ENCODE assay signal across 8 cellular contexts in genomic region chr17:72985882-72986720, GRCh38.
DNase-seq lines count a peak whose midpoint lies in the region; ATAC-seq and TF ChIP-seq lines count a peak whose summit lies in the region.

No MANE protein-coding gene starts in this region.

- CTCF ChIA-PET in HEK293 (lab: Yijun Ruan, JAX), result interaction anchor here (0.5 to 3.5 kb wide), 51 partner anchors 9 to 908 kb away, joined by 3 to 42 read pairs (median 4); partner anchors contain the start of gene SSTR2

- H3K27me3 Mint-ChIP-seq in T-helper 17 cell, result no peaks in the 10 kb centered on the region

- in situ Hi-C loops in astrocyte of the cerebellum (cut with HindIII; ENCODE audit: low sequenced_read_pairs), result loop anchor here (10.0 kb wide), 2 partner anchors 79 to 261 kb away; no protein-coding TSS in a partner anchor

- no peaks in the 10 kb centered on the region for H3K36me3 ChIP-seq in HEK293 (ENCODE audit: control insufficient read depth in 2 of 2, insufficient read depth in 1 of 2, low read length in 2 of 2)
- H3K36me3 ChIP-seq in smooth muscle cell (ENCODE audit: low read depth), result no peaks in the 10 kb centered on the region

- POLR2A ChIA-PET in HEK293 (lab: Yijun Ruan, JAX), result interaction anchor here (0.6 to 1.3 kb wide), 7 partner anchors 9 to 325 kb away, joined by 3 to 7 read pairs (median 3); a partner anchor contains a TSS

- TF ChIP-seq CTCF in HEK293 (tag by site-specific recombination; IDR thresholded peaks at IDR 0.05) (no peak), NB4 (IDR thresholded peaks at IDR 0.05; ENCODE audit: low read depth, low read length) (peak; percentile 79), astrocyte of the cerebellum (IDR thresholded peaks at IDR 0.05; ENCODE audit: low read depth, low read length, missing control alignments) (peak; percentile 89), smooth muscle cell (IDR thresholded peaks at IDR 0.05; ENCODE audit: borderline replicate concordance, insufficient read depth, poor library complexity, severe bottlenecking) (peak; percentile 76)

- H3K27ac Mint-ChIP-seq in T-helper 17 cell, result no peak overlapping the region

- no peak for TF ChIP-seq POLR2A in NB4 (IDR thresholded peaks at IDR 0.05; ENCODE audit: extremely low read depth, insufficient read length)

- peaks cover 6% of the 10 kb centered on the region; the same call in 1 of the 2 replicates for H3K4me1 ChIP-seq in HEK293 (ENCODE audit: control insufficient read depth, insufficient read depth, low read length)
- H3K4me1 ChIP-seq in smooth muscle cell (ENCODE audit: low read depth), result no peaks in the 10 kb centered on the region

- peaks cover 7% of the 10 kb centered on the region for H3K4me1 Mint-ChIP-seq in T-helper 17 cell

- H4K20me1 ChIP-seq in smooth muscle cell (ENCODE audit: low read depth), result no peaks in the 10 kb centered on the region

- H3K27ac ChIP-seq in HEK293 (ENCODE audit: extremely low read depth, low read depth, low read length) (no peak overlapping the region), smooth muscle cell (ENCODE audit: low read depth) (no peak overlapping the region)

- 43% methylated on average over 11 of the region's 11 CpGs for WGBS in smooth muscle cell (ENCODE audit: low lambda C conversion rate)

- no peaks in the 10 kb centered on the region for H3K36me3 Mint-ChIP-seq in T-helper 17 cell (ENCODE audit: low read depth)

- peak overlapping the region; percentile 31 for H3K4me3 Mint-ChIP-seq in T-helper 17 cell

- DNase-seq in GM04504 (ENCODE audit: low read depth) (peak; percentile 58), NB4 (ENCODE audit: low read depth) (peak; percentile 87), T-helper 17 cell (peak in 1 of 3 donors; percentile 27), astrocyte of the cerebellum (ENCODE audit: low read depth) (peak; percentile 67), hypothalamus (lab: John Stamatoyannopoulos, UW) (peak in 41 of 51 donors; percentile 9 to 85 (median 49)), smooth muscle cell (lab: John Stamatoyannopoulos, UW; ENCODE audit: unreplicated experiment) (no peak), DMS79 treated with DMSO at 0.1 percent for 48 hours (lab: John Stamatoyannopoulos, UW) (no peak)

- no peaks in the 10 kb centered on the region for H3K27me3 ChIP-seq in smooth muscle cell (ENCODE audit: low read depth)

- no peak overlapping the region for H3K4me3 ChIP-seq in HEK293 (ENCODE audit: low read depth, low read length)
- no peak overlapping the region for H3K4me3 ChIP-seq in NB4 (ENCODE audit: low read depth, low read length)
- no peak overlapping the region for H3K4me3 ChIP-seq in astrocyte of the cerebellum (ENCODE audit: low read depth, low read length)
- no peak overlapping the region for H3K4me3 ChIP-seq in smooth muscle cell

- H3F3A ChIP-seq in smooth muscle cell (ENCODE audit: low read depth), result no peaks in the 10 kb centered on the region

- H3K79me2 ChIP-seq in smooth muscle cell (ENCODE audit: low read depth), result no peaks in the 10 kb centered on the region

- no peak overlapping the region for H2AFZ ChIP-seq in smooth muscle cell (ENCODE audit: low read depth)

- no peak overlapping the region for H3K9ac ChIP-seq in smooth muscle cell (ENCODE audit: low read depth)

- peak; percentile 60 for ATAC-seq in T-helper 17 cell

- H3K9me3 ChIP-seq in HEK293 (ENCODE audit: control insufficient read depth, insufficient read depth, low read depth, low read length) (no peaks in the 10 kb centered on the region), T-helper 17 cell (ENCODE audit: control insufficient read depth, low read length, poor library complexity, severe bottlenecking) (no peaks in the 10 kb centered on the region), smooth muscle cell (replicated peaks; ENCODE audit: low read depth) (no peaks in the 10 kb centered on the region)

- H3K4me2 ChIP-seq in smooth muscle cell, result no peak overlapping the region

TF ChIP-seq in HEK293, 187 proteins besides CTCF, POLR2A, EP300 and RAD21:
- TF ChIP-seq ZNF776 (tag by site-specific recombination; IDR thresholded peaks at IDR 0.05; ENCODE audit: borderline replicate concordance) (no peak), ZNF274 (IDR thresholded peaks at IDR 0.05; ENCODE audit: low read length) (no peak), ZNF274 (tag by site-specific recombination; IDR thresholded peaks at IDR 0.05; ENCODE audit: borderline replicate concordance) (no peak), ZSCAN16 (tag by site-specific recombination; IDR thresholded peaks at IDR 0.05) (0 out of 2 replicates have a peak, but pooled peaks have one; percentile 6), ZNF341 (tag by site-specific recombination; IDR thresholded peaks at IDR 0.05; ENCODE audit: low read depth) (no peak), ZNF335 (tag by site-specific recombination; conservative IDR thresholded peaks at IDR 0.05) (0 out of 2 replicates have a peak, but pooled peaks have one; percentile 34), SP3 (tag by site-specific recombination; IDR thresholded peaks at IDR 0.05) (no peak), ZNF513 (tag by site-specific recombination; IDR thresholded peaks at IDR 0.05) (no peak), ZNF280D (tag by site-specific recombination; IDR thresholded peaks at IDR 0.05) (no peak), ZNF24 (tag by site-specific recombination; IDR thresholded peaks at IDR 0.05) (no peak), ATF2 (tag by site-specific recombination; IDR thresholded peaks at IDR 0.05; ENCODE audit: low read depth) (no peak), ZNF610 (tag by site-specific recombination; IDR thresholded peaks at IDR 0.05; ENCODE audit: borderline replicate concordance) (no peak), ZNF175 (tag by site-specific recombination; IDR thresholded peaks at IDR 0.05) (no peak), ELK4 (IDR thresholded peaks at IDR 0.05; ENCODE audit: borderline replicate concordance, low read depth, low read length) (no peak), ZNF654 (tag by site-specific recombination; IDR thresholded peaks at IDR 0.05; ENCODE audit: low read depth) (peak; percentile 58), ZNF2 (tag by site-specific recombination; IDR thresholded peaks at IDR 0.05) (peak; percentile 70; the same call in 1 of the 2 replicates), ZNF423 (tag by site-specific recombination; IDR thresholded peaks at IDR 0.05) (no peak), ZNF248 (tag by site-specific recombination; IDR thresholded peaks at IDR 0.05) (no peak)
TF ChIP-seq in HEK293: peak in this region for 4.

Comparison
In these comparisons a context has a peak if more than half of its experiments do, and no peak if none do; other contexts are left out.
1. DNase-seq: peak in GM04504 (single experiment), NB4 (single experiment), astrocyte of the cerebellum (single experiment) and hypothalamus (41 of 51); none in smooth muscle cell (single experiment) and DMS79 treated with DMSO at 0.1 percent for 48 hours (single experiment).